1 cellular context compared by ENCODE assay signal in genomic region chr19:17538684-17539287, GRCh38.
TF ChIP-seq lines count a peak whose summit lies in the region.

No MANE protein-coding gene starts in this region.

TF ChIP-seq in GM23338, 12 proteins besides CTCF, POLR2A, EP300 and RAD21 (continued from another document):
- TF ChIP-seq ZNF462 (CRISPR knock-in tag; IDR thresholded peaks at IDR 0.05): no peak
